25 cellular contexts compared by ENCODE assay signal in the genomic region with DNA sequence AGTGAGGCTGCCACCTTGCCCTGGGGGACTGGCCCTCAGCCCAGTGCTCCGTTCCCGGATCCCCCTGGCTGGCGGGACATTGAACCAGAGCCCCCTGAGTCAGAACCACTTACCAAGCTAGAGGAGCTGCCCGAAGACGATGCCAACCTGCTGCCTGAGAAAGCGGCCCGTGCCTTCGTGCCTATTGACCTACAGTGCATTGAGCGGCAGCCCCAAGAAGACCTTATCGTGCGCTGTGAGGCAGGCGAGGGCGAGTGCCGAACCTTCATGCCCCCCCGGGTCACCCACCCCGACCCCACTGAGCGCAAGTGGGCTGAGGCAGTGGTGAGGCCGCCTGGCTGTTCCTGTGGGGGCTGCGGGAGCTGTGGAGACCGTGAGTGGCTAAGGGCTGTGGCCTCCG. TPM values are rescaled to one million over a fixed set of nuclear protein-coding genes. Genes with fewer than 3 reads are reported as not detected.
DNase-seq lines count a peak whose midpoint lies in the region; ATAC-seq, FAIRE-seq and TF ChIP-seq lines count a peak whose summit lies in the region.
"Had no signal": no experiment of that assay in that cellular context is flagged by ENCODE, and none has a peak within 500 bp of the region (broad histone marks: within the 10 kb centered on the region; RNA-seq: fewer than 3 reads in every experiment).

No MANE protein-coding gene starts in this region.

- intact Hi-C loops in breast epithelium (cut with DNase I; ENCODE audit: low total_unique reads), result no loop called here
- intact Hi-C loops in MCF 10A (cut with micrococcal nuclease), result no loop called here
- intact Hi-C loops in vagina (cut with DNase I), result no loop called here
- intact Hi-C loops in thyroid gland (cut with DNase I), result no loop called here
- intact Hi-C loops in upper lobe of right lung (cut with DNase I), result no loop called here

- no peaks in the 10 kb centered on the region for H3K36me3 ChIP-seq in breast epithelium
- peaks cover 20% of the 10 kb centered on the region for H3K36me3 ChIP-seq in bronchial epithelial cell (ENCODE audit: control insufficient read depth, insufficient read depth, low read length)
- H3K36me3 ChIP-seq in keratinocyte (ENCODE audit: control insufficient read depth in 2 of 2, extremely low read depth in 1 of 2, insufficient read depth in 2 of 2, low read length in 2 of 2), result peaks cover 4 to 5% of the 10 kb centered on the region in 2 experiments
- H3K36me3 ChIP-seq in vagina, result peaks cover 0 to 17% of the 10 kb centered on the region in 2 donors
- H3K36me3 ChIP-seq in thyroid gland, result no peaks in the 10 kb centered on the region
- H3K36me3 ChIP-seq in upper lobe of right lung, result no peaks in the 10 kb centered on the region

- H3K4me2 ChIP-seq in keratinocyte (ENCODE audit: control insufficient read depth, extremely low read depth, insufficient read depth, low read depth, low read length), result peak overlapping the region; percentile 99
- H3K4me2 ChIP-seq: KMS-11 had no signal

- no peak for TF ChIP-seq CTCF in breast epithelium (IDR thresholded peaks at IDR 0.05)
- no peak for TF ChIP-seq CTCF in MCF 10A (IDR thresholded peaks at IDR 0.05; ENCODE audit: unreplicated experiment)
- no peak for TF ChIP-seq CTCF in bronchial epithelial cell (IDR thresholded peaks at IDR 0.05; ENCODE audit: insufficient read depth, low read length, severe bottlenecking)
- no peak for TF ChIP-seq CTCF in keratinocyte (optimal IDR thresholded peaks at IDR 0.05 in 1 of 3, IDR thresholded peaks at IDR 0.05 in 1 of 3, conservative IDR thresholded peaks at IDR 0.05 in 1 of 3; ENCODE audit: extremely low read depth in 1 of 3, insufficient read depth in 2 of 3, low read length in 3 of 3)
- TF ChIP-seq CTCF in vagina (IDR thresholded peaks at IDR 0.05), result no peak
- TF ChIP-seq CTCF in thyroid gland (IDR thresholded peaks at IDR 0.05), result no peak
- TF ChIP-seq CTCF in upper lobe of right lung (IDR thresholded peaks at IDR 0.05), result no peak

- H3K27ac ChIP-seq in breast epithelium (peak overlapping the region; percentile 57 to 60), keratinocyte (ENCODE audit: control insufficient read depth, insufficient read depth, low read length) (no peak overlapping the region), vagina (peak overlapping the region; percentile 67), thyroid gland (no peak overlapping the region), upper lobe of right lung (no peak overlapping the region)
- H3K27ac ChIP-seq: KMS-11, SJSA1 had no signal

- 96 to 100% methylated on average over 2 to 13 of the region's 21 CpGs for WGBS in thyroid gland, 2 donors

- DNase-seq in breast epithelium (ENCODE audit: low spot score in 2 of 2), result no peak
- DNase-seq in MCF 10A (ENCODE audit: unreplicated experiment), result no peak
- no peak for DNase-seq in bronchial epithelial cell (ENCODE audit: low read depth)
- no peak for DNase-seq in keratinocyte (ENCODE audit: low read depth, low spot score)
- no peak for DNase-seq in vagina (ENCODE audit: extremely low spot score in 2 of 2)
- DNase-seq in thyroid gland, result no peak
- no peak for DNase-seq in upper lobe of right lung
- DNase-seq in UCSD-AML1 (lab: John Stamatoyannopoulos, UW; ENCODE audit: unreplicated experiment), result no peak
- DNase-seq: 8988T; CD4-positive, CD25-positive, alpha-beta regulatory T cell; DMS153; GF-D8; HFFc6; NCI-H1092; NCI-H1436 treated with DMSO at 0.1 percent for 48 hours; NCI-H2029; NCI-H2171; NCI-H526; PC-3 had no signal

- TF ChIP-seq POLR2A in breast epithelium (IDR thresholded peaks at IDR 0.05) (no peak), vagina (IDR thresholded peaks at IDR 0.05) (no peak), thyroid gland (IDR thresholded peaks at IDR 0.05) (no peak)

- FAIRE-seq in bronchial epithelial cell (lab: Jason Lieb, UNC) (no peak), keratinocyte (lab: Jason Lieb, UNC) (no peak)
- FAIRE-seq: GM19239, H54 had no signal

- H3K27ac Mint-ChIP-seq in MCF 10A (ENCODE audit: low read depth, unreplicated experiment), result no peak overlapping the region

- H3K9me3 ChIP-seq in breast epithelium, result no peaks in the 10 kb centered on the region
- no peaks in the 10 kb centered on the region for H3K9me3 ChIP-seq in keratinocyte (ENCODE audit: control insufficient read depth, low read depth, low read length)
- no peaks in the 10 kb centered on the region for H3K9me3 ChIP-seq in vagina
- no peaks in the 10 kb centered on the region for H3K9me3 ChIP-seq in thyroid gland
- no peaks in the 10 kb centered on the region for H3K9me3 ChIP-seq in upper lobe of right lung
- H3K9me3 ChIP-seq: SJSA1 had no signal

- H3K9ac ChIP-seq in keratinocyte (ENCODE audit: control insufficient read depth, extremely low read depth, insufficient read depth, low read length), result no peak overlapping the region
- H3K9ac ChIP-seq: KMS-11 had no signal

- no peak overlapping the region for H3K4me3 ChIP-seq in breast epithelium
- peak overlapping the region; percentile 52 for H3K4me3 ChIP-seq in bronchial epithelial cell (ENCODE audit: low read depth, low read length)
- peak overlapping the region in 1 of 3 experiments; percentile 42 for H3K4me3 ChIP-seq in keratinocyte (ENCODE audit: control insufficient read depth in 2 of 3, extremely low read depth in 1 of 3, insufficient read depth in 2 of 3, low read depth in 1 of 3, low read length in 3 of 3)
- peak overlapping the region in 1 of 2 donors; percentile 39 for H3K4me3 ChIP-seq in vagina
- H3K4me3 ChIP-seq in thyroid gland (replicated peaks in 1 of 3), result no peak overlapping the region
- H3K4me3 ChIP-seq in upper lobe of right lung, result no peak overlapping the region
- H3K4me3 ChIP-seq: SJSA1 had no signal

- peaks cover 34% of the 10 kb centered on the region for H3K79me2 ChIP-seq in keratinocyte (ENCODE audit: control insufficient read depth, insufficient read depth, low read length)

- no peaks in the 10 kb centered on the region for H4K20me1 ChIP-seq in keratinocyte (ENCODE audit: control insufficient read depth, extremely low read depth, insufficient read depth, low read length)

- POLR2A ChIA-PET in MCF 10A (lab: Yijun Ruan, JAX), result interaction anchor here (10.4 kb wide), 1 partner anchor 14 kb away, joined by 210 read pairs; a partner anchor contains a TSS

- peaks cover 0 to 18% of the 10 kb centered on the region in 2 donors for H3K4me1 ChIP-seq in breast epithelium
- peaks cover 33% of the 10 kb centered on the region for H3K4me1 ChIP-seq in keratinocyte (ENCODE audit: control insufficient read depth, extremely low read depth, insufficient read depth, low read length)
- H3K4me1 ChIP-seq in vagina, result peaks cover 52% of the 10 kb centered on the region
- peaks cover 16 to 21% of the 10 kb centered on the region in 2 donors for H3K4me1 ChIP-seq in thyroid gland
- peaks cover 24% of the 10 kb centered on the region for H3K4me1 ChIP-seq in upper lobe of right lung

- CTCF ChIA-PET in MCF 10A (lab: Yijun Ruan, JAX), result no interaction called here

- H3K9me1 ChIP-seq in keratinocyte (ENCODE audit: control insufficient read depth, extremely low read depth, insufficient read depth, low read length), result no peaks in the 10 kb centered on the region

- no peaks in the 10 kb centered on the region for H3K27me3 Mint-ChIP-seq in MCF 10A (ENCODE audit: insufficient read depth, unreplicated experiment)
- H3K27me3 Mint-ChIP-seq: CD4-positive, CD25-positive, alpha-beta regulatory T cell had no signal

- no peaks in the 10 kb centered on the region for H3K27me3 ChIP-seq in breast epithelium
- no peaks in the 10 kb centered on the region for H3K27me3 ChIP-seq in bronchial epithelial cell (ENCODE audit: control insufficient read depth, insufficient read depth, low read length)
- H3K27me3 ChIP-seq in keratinocyte (ENCODE audit: control insufficient read depth, extremely low read depth, insufficient read depth, low read length), result no peaks in the 10 kb centered on the region
- no peaks in the 10 kb centered on the region for H3K27me3 ChIP-seq in vagina
- H3K27me3 ChIP-seq in thyroid gland, result no peaks in the 10 kb centered on the region
- no peaks in the 10 kb centered on the region for H3K27me3 ChIP-seq in upper lobe of right lung
- H3K27me3 ChIP-seq: SJSA1 had no signal

- dilution Hi-C loops in keratinocyte (cut with MboI; ENCODE audit: extremely low pct_ligation_motif_present, low sequenced_read_pairs), result no loop called here

- H2AFZ ChIP-seq in keratinocyte (ENCODE audit: control insufficient read depth, low read length), result no peak overlapping the region

- H3K4me1 Mint-ChIP-seq in MCF 10A (ENCODE audit: insufficient read depth, unreplicated experiment), result peaks cover 34% of the 10 kb centered on the region

- H3K9me3 Mint-ChIP-seq in MCF 10A (ENCODE audit: unreplicated experiment), result no peaks in the 10 kb centered on the region
- H3K9me3 Mint-ChIP-seq: CD4-positive, CD25-positive, alpha-beta regulatory T cell; HFFc6 had no signal

- H3K4me3 Mint-ChIP-seq in MCF 10A (ENCODE audit: unreplicated experiment), result no peak overlapping the region
- H3K4me3 Mint-ChIP-seq: HFFc6 had no signal

- BruUV-seq in MCF 10A (replicated peaks; lab: Mats Ljungman, UMichigan), result no TSS peak

- H3K36me3 Mint-ChIP-seq in MCF 10A (ENCODE audit: insufficient read depth, unreplicated experiment), result peaks cover 24% of the 10 kb centered on the region

- ATAC-seq in upper lobe of right lung, result no peak
- ATAC-seq: PC-3 had no signal

RNA-seq across cellular contexts. Expression of a gene that starts 1.3 kb away (rescaled TPM):
- total RNA-seq in breast epithelium (1 to 10 TPM; 1.3 to 7.8 (median 4.9) TPM), MCF 10A (2022) (8.1 and 12.5 TPM in 2 replicates), bronchial epithelial cell (7.1 and 30.7 TPM in 2 replicates), vagina (27.3 TPM), thyroid gland (1 to 10 TPM in 3 of 4 donors, under 1 TPM in 1; 0.96 to 2.2 (median 1.7) TPM), upper lobe of right lung (3.3 TPM)
- 9.6 to 31.8 TPM (median 14.2 TPM) in 3 replicates for polyA plus RNA-seq in keratinocyte
- polyA plus RNA-seq in keratinocyte (2011; ENCODE audit: low read depth), result 38.2 TPM
- polyA plus RNA-seq in keratinocyte (2011; cell fraction: cytosol; rRNA removed), result 10.9 and 16.4 TPM in 2 replicates
- 29.2 and 30.8 TPM in 2 replicates for polyA plus RNA-seq in keratinocyte (2011; cell fraction: nucleus; rRNA removed)
- polyA plus RNA-seq in keratinocyte (2012; ENCODE audit: low replicate concordance), result 9.4 and 83.2 TPM in 2 replicates
- polyA minus RNA-seq in keratinocyte, result 9.3 to 25.7 TPM (median 14.0 TPM) in 3 replicates
- polyA minus RNA-seq in keratinocyte (2011; cell fraction: cytosol; rRNA and poly(A)+ RNA removed), result 12.1 TPM
- polyA minus RNA-seq in keratinocyte (2011; cell fraction: nucleus; rRNA and poly(A)+ RNA removed), result 17.9 and 22.1 TPM in 2 replicates

RNA-seq across cellular contexts. Expression of a gene that starts 2.8 kb away (rescaled TPM):
- total RNA-seq in breast epithelium (10 to 100 TPM; 35.7 to 67.8 (median 54.7) TPM), MCF 10A (2022) (118 and 140 TPM in 2 replicates), bronchial epithelial cell (57.4 and 67.0 TPM in 2 replicates), vagina (57.7 TPM), thyroid gland (10 to 100 TPM; 57.2 to 89.0 (median 76.1) TPM), upper lobe of right lung (64.8 TPM)
- polyA plus RNA-seq in keratinocyte, result 22.4 to 28.2 TPM (median 27.8 TPM) in 3 replicates
- polyA plus RNA-seq in keratinocyte (2011; ENCODE audit: low read depth), result 39.6 TPM
- polyA plus RNA-seq in keratinocyte (2011; cell fraction: cytosol; rRNA removed), result 19.9 and 23.2 TPM in 2 replicates
- polyA plus RNA-seq in keratinocyte (2011; cell fraction: nucleus; rRNA removed), result 69.2 and 82.1 TPM in 2 replicates
- 38.2 and 45.5 TPM in 2 replicates for polyA plus RNA-seq in keratinocyte (2012; ENCODE audit: low replicate concordance)
- polyA minus RNA-seq in keratinocyte, result 29.0 to 62.0 TPM (median 29.1 TPM) in 3 replicates
- polyA minus RNA-seq in keratinocyte (2011; cell fraction: cytosol; rRNA and poly(A)+ RNA removed), result 32.6 TPM
- 23.3 and 35.4 TPM in 2 replicates for polyA minus RNA-seq in keratinocyte (2011; cell fraction: nucleus; rRNA and poly(A)+ RNA removed)

RNA-seq across cellular contexts. Expression of a gene that starts 10.0 kb away (rescaled TPM):
- total RNA-seq in breast epithelium (10 to 100 TPM; 36.4 to 68.5 (median 40.2) TPM), MCF 10A (2022) (12.9 and 17.5 TPM in 2 replicates), bronchial epithelial cell (26.9 and 34.2 TPM in 2 replicates), vagina (36.1 TPM), thyroid gland (10 to 100 TPM; 43.3 to 56.1 (median 49.8) TPM), upper lobe of right lung (61.1 TPM)
- 12.5 to 28.0 TPM (median 13.7 TPM) in 3 replicates for polyA plus RNA-seq in keratinocyte
- 3.6 TPM for polyA plus RNA-seq in keratinocyte (2011; ENCODE audit: low read depth)
- 9.9 and 17.0 TPM in 2 replicates for polyA plus RNA-seq in keratinocyte (2011; cell fraction: cytosol; rRNA removed)
- 32.8 and 39.1 TPM in 2 replicates for polyA plus RNA-seq in keratinocyte (2011; cell fraction: nucleus; rRNA removed)
- polyA plus RNA-seq in keratinocyte (2012; ENCODE audit: low replicate concordance), result 25.5 and 28.1 TPM in 2 replicates
- 10.4 to 24.7 TPM (median 23.7 TPM) in 3 replicates for polyA minus RNA-seq in keratinocyte
- polyA minus RNA-seq in keratinocyte (2011; cell fraction: cytosol; rRNA and poly(A)+ RNA removed), result 14.2 TPM
- 17.6 and 18.5 TPM in 2 replicates for polyA minus RNA-seq in keratinocyte (2011; cell fraction: nucleus; rRNA and poly(A)+ RNA removed)

RNA-seq across cellular contexts. Expression of a gene that starts 13.7 kb away (rescaled TPM):
- total RNA-seq in breast epithelium (under 1 TPM in 1 of 3 donors, not detected in 2; 0.98 TPM), MCF 10A (2022) (0.49 TPM in 1 of 2 replicates, not detected in the other), bronchial epithelial cell (0.26 and 0.77 TPM in 2 replicates), vagina (not detected), thyroid gland (not detected), upper lobe of right lung (not detected)
- polyA plus RNA-seq in keratinocyte, result 0.22 TPM in 1 of 3 replicates, not detected in the others
- not detected for polyA plus RNA-seq in keratinocyte (2011; ENCODE audit: low read depth)
- polyA plus RNA-seq in keratinocyte (2011; cell fraction: cytosol; rRNA removed), result not detected in 2 replicates
- polyA plus RNA-seq in keratinocyte (2011; cell fraction: nucleus; rRNA removed), result 0.51 and 0.72 TPM in 2 replicates
- 0.48 TPM in 1 of 2 replicates, not detected in the other for polyA plus RNA-seq in keratinocyte (2012; ENCODE audit: low replicate concordance)
- polyA minus RNA-seq in keratinocyte, result 0.43 TPM in 1 of 3 replicates, not detected in the others
- polyA minus RNA-seq in keratinocyte (2011; cell fraction: cytosol; rRNA and poly(A)+ RNA removed), result not detected
- not detected in 2 replicates for polyA minus RNA-seq in keratinocyte (2011; cell fraction: nucleus; rRNA and poly(A)+ RNA removed)
- total RNA-seq: CD4-positive, CD25-positive, alpha-beta regulatory T cell; HFFc6; M059J; SJSA1 had no signal
- polyA plus RNA-seq: AG04450; CD4-positive, CD25-positive, alpha-beta regulatory T cell had no signal

RNA-seq across cellular contexts. Expression of a gene that starts 37.6 kb away (rescaled TPM):
- total RNA-seq in breast epithelium (1 to 10 TPM; 1.8 to 3.9 (median 2.5) TPM), MCF 10A (2022) (21.5 and 29.2 TPM in 2 replicates), bronchial epithelial cell (0.26 and 1.3 TPM in 2 replicates), vagina (2.0 TPM), thyroid gland (1 to 10 TPM in 2 of 4 donors, under 1 TPM in 2; 0.63 to 2.3 (median 1.3) TPM), upper lobe of right lung (1.9 TPM)
- polyA plus RNA-seq in keratinocyte, result 0.78 to 2.2 TPM (median 1.00 TPM) in 3 replicates
- 1.5 TPM for polyA plus RNA-seq in keratinocyte (2011; ENCODE audit: low read depth)
- 0.11 and 0.17 TPM in 2 replicates for polyA plus RNA-seq in keratinocyte (2011; cell fraction: cytosol; rRNA removed)
- 9.0 and 13.1 TPM in 2 replicates for polyA plus RNA-seq in keratinocyte (2011; cell fraction: nucleus; rRNA removed)
- polyA plus RNA-seq in keratinocyte (2012; ENCODE audit: low replicate concordance), result 1.2 and 12.1 TPM in 2 replicates
- polyA minus RNA-seq in keratinocyte, result 0.23 to 0.43 TPM (median 0.42 TPM) in 3 replicates
- polyA minus RNA-seq in keratinocyte (2011; cell fraction: cytosol; rRNA and poly(A)+ RNA removed), result not detected
- 1.9 and 2.0 TPM in 2 replicates for polyA minus RNA-seq in keratinocyte (2011; cell fraction: nucleus; rRNA and poly(A)+ RNA removed)

Comparison
In these comparisons a context has a peak if more than half of its experiments do, and no peak if none do; other contexts are left out.
1. H3K27ac ChIP-seq: peak in breast epithelium (2 of 2) and vagina (single experiment); none in keratinocyte (single experiment), thyroid gland (0 of 3) and upper lobe of right lung (single experiment).